ENCODE assay signal across 13 cellular contexts in genomic region chr7:106420741-106421140, GRCh38.
DNase-seq lines count a peak whose midpoint lies in the region; ATAC-seq and TF ChIP-seq lines count a peak whose summit lies in the region.
"Had no signal": no experiment of that assay in that cellular context is flagged by ENCODE, and none has a peak within 500 bp of the region (broad histone marks: within the 10 kb centered on the region; RNA-seq: fewer than 3 reads in every experiment).

No MANE protein-coding gene starts in this region.

- 52 to 64% (median 53%) methylated on average over 5 of the region's 5 CpGs for WGBS in adipose tissue, 3 donors
- 82% methylated on average over 5 of the region's 5 CpGs for WGBS in mesenchymal stem cell
- WGBS in transverse colon (ENCODE audit: low coverage in 1 of 2), 2 donors = 64% methylated on average over 5 of the region's 5 CpGs; no CpG with 5 or more reads in 1 of the 2 donors

- H3K27me3 ChIP-seq in breast epithelium (no peaks in the 10 kb centered on the region), mesenchymal stem cell (ENCODE audit: control insufficient read depth in 1 of 2, insufficient read depth in 1 of 2, low read length in 2 of 2) (no peaks in the 10 kb centered on the region), transverse colon (no peaks in the 10 kb centered on the region)
- H3K27me3 ChIP-seq: BLaER1, foreskin keratinocyte had no signal

- H3K9ac ChIP-seq in mesenchymal stem cell (ENCODE audit: low read length) = peak overlapping the region; percentile 74
- H3K9ac ChIP-seq: BLaER1 had no signal

- peak overlapping the region; percentile 59 to 98 for H2BK12ac ChIP-seq in mesenchymal stem cell (ENCODE audit: low read length in 2 of 2)

- TF ChIP-seq POLR2A in breast epithelium (IDR thresholded peaks at IDR 0.05) (no peak), transverse colon (IDR thresholded peaks at IDR 0.05) (no peak)

- H2BK15ac ChIP-seq in mesenchymal stem cell (ENCODE audit: low read depth, poor library complexity, severe bottlenecking) = peak overlapping the region; percentile 75

- peaks cover 7% of the 10 kb centered on the region for H3K9me3 Mint-ChIP-seq in MCF 10A (ENCODE audit: unreplicated experiment)
- peaks cover 7% of the 10 kb centered on the region for H3K9me3 Mint-ChIP-seq in activated CD8-positive, alpha-beta memory T cell treated with anti-CD3 and anti-CD28 coated beads, Interleukin-2, amount 10 ng/mL, durations not matched to agents 7 days and 5 days (ENCODE audit: low read depth)

- CTCF ChIA-PET in MCF 10A (lab: Yijun Ruan, JAX) = interaction anchor here (0.7 to 1.2 kb wide), 3 partner anchors 41 to 117 kb away, joined by 3 to 4 read pairs (median 3); no protein-coding TSS in a partner anchor
- CTCF ChIA-PET in activated CD8-positive, alpha-beta memory T cell treated with anti-CD3 and anti-CD28 coated beads, Interleukin-2, amount 10 ng/mL, durations not matched to agents 7 days and 5 days (lab: Charles Lee) = no interaction called here

- in situ Hi-C loops in transverse colon (cut with MboI; ENCODE audit: low pct_ligation_motif_present in 1 of 4, low pct_unique_long_range_greater_than_20kb in 1 of 4, low sequenced_read_pairs in 3 of 4) = no loop called here

- POLR2A ChIA-PET in MCF 10A (lab: Yijun Ruan, JAX) = interaction anchor here (0.6 to 7.1 kb wide), 7 partner anchors 41 to 255 kb away, joined by 3 to 94 read pairs (median 3); partner anchors contain the start of gene NAMPT

- H3K4me3 ChIP-seq in breast epithelium (no peak overlapping the region), mesenchymal stem cell (ENCODE audit: insufficient read depth in 1 of 2, low read depth in 1 of 2, low read length in 2 of 2) (no peak overlapping the region), transverse colon (no peak overlapping the region)
- H3K4me3 ChIP-seq: BLaER1 had no signal

- no peak for TF ChIP-seq CTCF in breast epithelium (IDR thresholded peaks at IDR 0.05)
- TF ChIP-seq CTCF in MCF 10A (IDR thresholded peaks at IDR 0.05; ENCODE audit: unreplicated experiment) = no peak
- no peak for TF ChIP-seq CTCF in transverse colon (IDR thresholded peaks at IDR 0.05)

- intact Hi-C loops in breast epithelium (cut with DNase I; ENCODE audit: low total_unique reads) = no loop called here
- intact Hi-C loops in MCF 10A (cut with micrococcal nuclease) = no loop called here
- intact Hi-C loops in transverse colon (cut with DNase I; ENCODE audit: low total_unique reads) = no loop called here

- H4K8ac ChIP-seq in mesenchymal stem cell (ENCODE audit: low read length) = peak overlapping the region; percentile 7

- H3K36me3 ChIP-seq in breast epithelium (no peaks in the 10 kb centered on the region), mesenchymal stem cell (ENCODE audit: control insufficient read depth in 1 of 2, insufficient read depth in 2 of 2, low read depth in 1 of 2, low read length in 2 of 2) (no peaks in the 10 kb centered on the region), transverse colon (no peaks in the 10 kb centered on the region)
- H3K36me3 ChIP-seq: BLaER1 had no signal

- no peak for DNase-seq in breast epithelium (ENCODE audit: low spot score in 2 of 2)
- DNase-seq in MCF 10A (ENCODE audit: unreplicated experiment) = no peak
- DNase-seq in mesenchymal stem cell = no peak
- DNase-seq in transverse colon = no peak
- no peak for DNase-seq in activated CD8-positive, alpha-beta memory T cell treated with anti-CD3 and anti-CD28 coated beads, Interleukin-2, amount 10 ng/mL, durations not matched to agents 7 days and 5 days
- DNase-seq: activated B cell treated with CpG ODN at 0.5 μM for 24 hours; activated effector memory CD4-positive, alpha-beta T cell treated with anti-CD3 and anti-CD28 coated beads, Interleukin-2, amount 50 U/mL, for 16 hours; cortex of kidney had no signal

- H3K27me3 Mint-ChIP-seq in MCF 10A (ENCODE audit: insufficient read depth, unreplicated experiment) = no peaks in the 10 kb centered on the region
- no peaks in the 10 kb centered on the region for H3K27me3 Mint-ChIP-seq in activated CD8-positive, alpha-beta memory T cell treated with anti-CD3 and anti-CD28 coated beads, Interleukin-2, amount 10 ng/mL, durations not matched to agents 7 days and 5 days

- H3K36me3 Mint-ChIP-seq in MCF 10A (ENCODE audit: insufficient read depth, unreplicated experiment) = no peaks in the 10 kb centered on the region
- peaks cover 19% of the 10 kb centered on the region for H3K36me3 Mint-ChIP-seq in activated CD8-positive, alpha-beta memory T cell treated with anti-CD3 and anti-CD28 coated beads, Interleukin-2, amount 10 ng/mL, durations not matched to agents 7 days and 5 days

- H3K27ac Mint-ChIP-seq in MCF 10A (ENCODE audit: low read depth, unreplicated experiment) = no peak overlapping the region
- no peak overlapping the region for H3K27ac Mint-ChIP-seq in activated CD8-positive, alpha-beta memory T cell treated with anti-CD3 and anti-CD28 coated beads, Interleukin-2, amount 10 ng/mL, durations not matched to agents 7 days and 5 days

- peak overlapping the region; percentile 66 to 91 for H3K4ac ChIP-seq in mesenchymal stem cell (ENCODE audit: low read depth in 1 of 2, low read length in 2 of 2)

- no peak overlapping the region for H3K14ac ChIP-seq in mesenchymal stem cell (ENCODE audit: low read length in 2 of 2)

- no peak for ATAC-seq in activated CD8-positive, alpha-beta memory T cell treated with anti-CD3 and anti-CD28 coated beads, Interleukin-2, amount 10 ng/mL, durations not matched to agents 7 days and 5 days
- ATAC-seq in GM21825 (IDR thresholded peaks at IDR 0.05; ENCODE audit: unreplicated experiment) (no peak), GM21786 (IDR thresholded peaks at IDR 0.05; ENCODE audit: unreplicated experiment) (no peak)
- ATAC-seq: foreskin keratinocyte had no signal

- H4K91ac ChIP-seq in mesenchymal stem cell (ENCODE audit: low read length) = peak overlapping the region; percentile 83

- no peak for TF ChIP-seq EP300 in transverse colon (IDR thresholded peaks at IDR 0.05; ENCODE audit: low read depth)

- H3K9me3 ChIP-seq in breast epithelium (peaks cover 0 to 4% of the 10 kb centered on the region in 2 donors), mesenchymal stem cell (ENCODE audit: control insufficient read depth, low read length) (peaks cover 5% of the 10 kb centered on the region), transverse colon (peaks cover 5 to 10% of the 10 kb centered on the region in 2 donors)

- peak overlapping the region; percentile 8 for H2BK120ac ChIP-seq in mesenchymal stem cell (ENCODE audit: low read depth, low read length)

- BruUV-seq in MCF 10A (replicated peaks; lab: Mats Ljungman, UMichigan) = no TSS peak

- peak overlapping the region; percentile 41 to 92 for H3K18ac ChIP-seq in mesenchymal stem cell (ENCODE audit: low read depth in 1 of 2, low read length in 2 of 2)

- no peak overlapping the region for H3K4me3 Mint-ChIP-seq in MCF 10A (ENCODE audit: unreplicated experiment)
- H3K4me3 Mint-ChIP-seq in activated CD8-positive, alpha-beta memory T cell treated with anti-CD3 and anti-CD28 coated beads, Interleukin-2, amount 10 ng/mL, durations not matched to agents 7 days and 5 days = no peak overlapping the region
- H3K4me3 Mint-ChIP-seq: activated B cell treated with CpG ODN at 0.5 μM for 24 hours had no signal

- peak overlapping the region; percentile 90 for H2AK5ac ChIP-seq in mesenchymal stem cell (ENCODE audit: low read length, severe bottlenecking)

- H3K4me1 Mint-ChIP-seq in MCF 10A (ENCODE audit: insufficient read depth, unreplicated experiment) = peaks cover 62% of the 10 kb centered on the region
- H3K4me1 Mint-ChIP-seq in activated CD8-positive, alpha-beta memory T cell treated with anti-CD3 and anti-CD28 coated beads, Interleukin-2, amount 10 ng/mL, durations not matched to agents 7 days and 5 days = peaks cover 73% of the 10 kb centered on the region

- H2BK5ac ChIP-seq in mesenchymal stem cell (ENCODE audit: low read depth, low read length, poor library complexity, severe bottlenecking) = peak overlapping the region; percentile 47

- H3K4me2 ChIP-seq in mesenchymal stem cell (ENCODE audit: low read length, poor library complexity, severe bottlenecking) = no peak overlapping the region
- H3K4me2 ChIP-seq: BLaER1 had no signal

- peaks cover 18 to 22% of the 10 kb centered on the region in 2 donors for H3K4me1 ChIP-seq in breast epithelium
- peaks cover 13% of the 10 kb centered on the region for H3K4me1 ChIP-seq in mesenchymal stem cell (ENCODE audit: control insufficient read depth, insufficient read depth, low read depth, low read length)
- H3K4me1 ChIP-seq in transverse colon = peaks cover 11 to 33% (median 20%) of the 10 kb centered on the region in 4 donors

- H3K79me1 ChIP-seq in mesenchymal stem cell (replicated peaks; ENCODE audit: low read length, poor library complexity, severe bottlenecking) = no peaks in the 10 kb centered on the region

- H3K23ac ChIP-seq in mesenchymal stem cell (ENCODE audit: low read length in 2 of 2) = no peak overlapping the region

- H3K27ac ChIP-seq in breast epithelium (peak overlapping the region; percentile 88 to 92), adipose tissue (ENCODE audit: low read depth, low read length) (peak overlapping the region; percentile 96), mesenchymal stem cell (ENCODE audit: low read length, poor library complexity, severe bottlenecking) (peak overlapping the region; percentile 75), transverse colon (peak overlapping the region; percentile 49 to 78 (median 69))
- H3K27ac ChIP-seq: BLaER1 had no signal

- H2AFZ ChIP-seq in mesenchymal stem cell (ENCODE audit: low read depth, low read length) = no peak overlapping the region
